9 cellular contexts compared by ENCODE assay signal in the genomic region with DNA sequence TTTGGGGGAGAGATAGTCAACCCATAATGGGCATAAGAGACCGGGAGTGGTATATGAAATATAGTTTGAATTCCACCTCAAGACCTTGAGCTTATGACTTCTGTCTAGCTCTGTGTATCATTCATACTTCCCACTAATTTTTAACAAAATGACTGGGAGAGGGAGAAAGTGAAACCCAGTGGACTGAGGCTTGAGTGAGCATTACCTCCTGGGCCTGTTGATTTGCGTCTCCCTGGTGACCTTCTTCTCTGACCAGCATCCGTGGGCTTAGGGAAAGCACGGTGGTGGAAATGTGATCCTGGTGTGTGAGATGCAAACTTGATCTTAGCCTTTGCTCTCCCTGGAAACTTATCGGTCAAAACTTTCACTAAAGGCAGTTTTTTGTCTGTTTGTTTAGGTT.
DNase-seq lines count a peak whose midpoint lies in the region; ATAC-seq and TF ChIP-seq lines count a peak whose summit lies in the region.
"Had no signal": no experiment of that assay in that cellular context is flagged by ENCODE, and none has a peak within 500 bp of the region (broad histone marks: within the 10 kb centered on the region; RNA-seq: fewer than 3 reads in every experiment).

No MANE protein-coding gene starts in this region.

- H3K36me3 ChIP-seq in esophagus squamous epithelium (peaks cover 0 to 57% (median 0%) of the 10 kb centered on the region in 3 donors), Karpas-422 (ENCODE audit: insufficient read depth, low read length) (no peaks in the 10 kb centered on the region)
- no peaks in the 10 kb centered on the region for H3K36me3 ChIP-seq in CD8-positive, alpha-beta T cell (ENCODE audit: insufficient read depth, low read length)

- WGBS in esophagus squamous epithelium, 2 donors = 45 to 55% methylated on average over 5 of the region's 5 CpGs

- H3K27ac Mint-ChIP-seq in nephron progenitor cell = peak overlapping the region; percentile 99
- no peak overlapping the region for H3K27ac Mint-ChIP-seq in CD8-positive, alpha-beta T cell

- H3K4me3 Mint-ChIP-seq in nephron progenitor cell = peak overlapping the region; percentile 47
- no peak overlapping the region for H3K4me3 Mint-ChIP-seq in CD8-positive, alpha-beta T cell

- DNase-seq in AG20443 (ENCODE audit: low spot score) (peak; percentile 80), HT-29 (ENCODE audit: low spot score) (peak; percentile 21), esophagus squamous epithelium (lab: John Stamatoyannopoulos, UW) (no peak), nephron progenitor cell (peak; percentile 23), NOMO-1 (lab: John Stamatoyannopoulos, UW; ENCODE audit: unreplicated experiment in 2 of 2) (no peak), Karpas-422 (no peak)
- no peak for DNase-seq in CD8-positive, alpha-beta T cell
- no peak for DNase-seq in activated CD4-positive, alpha-beta T cell treated with anti-CD3 and anti-CD28 coated beads for 48 hours
- DNase-seq: activated naive CD4-positive, alpha-beta T cell treated with Interleukin-2 at 50 U/mL for 16 hours had no signal

- H3K27me3 Mint-ChIP-seq in nephron progenitor cell (ENCODE audit: low read depth, poor library complexity) = peaks cover 12% of the 10 kb centered on the region
- no peaks in the 10 kb centered on the region for H3K27me3 Mint-ChIP-seq in CD8-positive, alpha-beta T cell (ENCODE audit: low read depth)

- no peaks in the 10 kb centered on the region for H3K9me2 ChIP-seq in Karpas-422 (replicated peaks; ENCODE audit: insufficient read depth, low read length)

- no peak for TF ChIP-seq POLR2A in esophagus squamous epithelium (IDR thresholded peaks at IDR 0.05)

- peak overlapping the region; percentile 48 to 89 (median 80) for H3K27ac ChIP-seq in esophagus squamous epithelium
- no peak overlapping the region for H3K27ac ChIP-seq in CD8-positive, alpha-beta T cell (ENCODE audit: low read depth, low read length)
- no peak overlapping the region for H3K27ac ChIP-seq in Karpas-422 (ENCODE audit: low read length)

- peaks cover 46% of the 10 kb centered on the region for H3K4me1 Mint-ChIP-seq in nephron progenitor cell
- no peaks in the 10 kb centered on the region for H3K4me1 Mint-ChIP-seq in CD8-positive, alpha-beta T cell (ENCODE audit: low read depth)

- H3K9ac ChIP-seq in Karpas-422 (ENCODE audit: low read length) = no peak overlapping the region

- peaks cover 34% of the 10 kb centered on the region for H3K9me3 Mint-ChIP-seq in nephron progenitor cell
- H3K9me3 Mint-ChIP-seq in CD8-positive, alpha-beta T cell = peaks cover 13% of the 10 kb centered on the region

- H3K27me3 ChIP-seq in esophagus squamous epithelium (no peaks in the 10 kb centered on the region), Karpas-422 (ENCODE audit: low read length) (no peaks in the 10 kb centered on the region)
- H3K27me3 ChIP-seq in CD8-positive, alpha-beta T cell (ENCODE audit: insufficient read depth, low read length) = no peaks in the 10 kb centered on the region

- no peak overlapping the region for H3K4me2 ChIP-seq in Karpas-422 (ENCODE audit: low read depth, low read length, poor library complexity, severe bottlenecking)

- H3K4me1 ChIP-seq in esophagus squamous epithelium = peaks cover 17 to 54% (median 31%) of the 10 kb centered on the region in 3 donors
- H3K4me1 ChIP-seq in CD8-positive, alpha-beta T cell (ENCODE audit: insufficient read depth, low read length) = no peaks in the 10 kb centered on the region
- no peaks in the 10 kb centered on the region for H3K4me1 ChIP-seq in Karpas-422 (ENCODE audit: low read length)

- CTCF ChIA-PET in CD8-positive, alpha-beta T cell (lab: Charles Lee) = no interaction called here

- H3K9me3 ChIP-seq in esophagus squamous epithelium = peaks cover 0 to 12% (median 10%) of the 10 kb centered on the region in 3 donors
- no peaks in the 10 kb centered on the region for H3K9me3 ChIP-seq in CD8-positive, alpha-beta T cell (ENCODE audit: low read length)
- H3K9me3 ChIP-seq in Karpas-422 (ENCODE audit: low read length) = no peaks in the 10 kb centered on the region

- H2AFZ ChIP-seq in Karpas-422 (ENCODE audit: low read length) = no peak overlapping the region

- intact Hi-C loops in esophagus squamous epithelium (cut with DNase I) = no loop called here
- intact Hi-C loops in CD8-positive, alpha-beta T cell (cut with DNase I, micrococcal nuclease) = no loop called here

- POLR2A ChIA-PET in CD8-positive, alpha-beta T cell (lab: Charles Lee) = interaction anchor here (0.5 kb wide), 1 partner anchor 1289 kb away, joined by 4 read pairs; no protein-coding TSS in a partner anchor

- peaks cover 60% of the 10 kb centered on the region for H3K36me3 Mint-ChIP-seq in nephron progenitor cell (ENCODE audit: low read depth)
- peaks cover 54% of the 10 kb centered on the region for H3K36me3 Mint-ChIP-seq in CD8-positive, alpha-beta T cell

- H3K4me3 ChIP-seq in esophagus squamous epithelium (no peak overlapping the region), Karpas-422 (ENCODE audit: low read length) (no peak overlapping the region)
- H3K4me3 ChIP-seq in CD8-positive, alpha-beta T cell (ENCODE audit: low read depth, low read length) = no peak overlapping the region

- TF ChIP-seq CTCF in esophagus squamous epithelium (IDR thresholded peaks at IDR 0.05) (no peak), nephron progenitor cell (IDR thresholded peaks at IDR 0.05) (no peak)
- TF ChIP-seq CTCF in CD8-positive, alpha-beta T cell (IDR thresholded peaks at IDR 0.05) = no peak

- no peak for ATAC-seq in CD8-positive, alpha-beta T cell

- H4K20me1 ChIP-seq in Karpas-422 (ENCODE audit: insufficient read depth, low read depth, low read length) = no peaks in the 10 kb centered on the region

- H3K79me2 ChIP-seq in Karpas-422 (ENCODE audit: low read length) = no peaks in the 10 kb centered on the region

Comparison
In these comparisons a context has a peak if more than half of its experiments do, and no peak if none do; other contexts are left out.
1. DNase-seq: peak in AG20443 (single experiment), HT-29 (single experiment) and nephron progenitor cell (single experiment); none in esophagus squamous epithelium (single experiment), NOMO-1 (0 of 2), CD8-positive, alpha-beta T cell (0 of 7), Karpas-422 (single experiment) and activated CD4-positive, alpha-beta T cell treated with anti-CD3 and anti-CD28 coated beads for 48 hours (single experiment).
2. H3K27ac ChIP-seq: peak in esophagus squamous epithelium (4 of 4); none in CD8-positive, alpha-beta T cell (single experiment) and Karpas-422 (single experiment).